Comparison of ENCODE assay signal across 22 cellular contexts in the genomic region with DNA sequence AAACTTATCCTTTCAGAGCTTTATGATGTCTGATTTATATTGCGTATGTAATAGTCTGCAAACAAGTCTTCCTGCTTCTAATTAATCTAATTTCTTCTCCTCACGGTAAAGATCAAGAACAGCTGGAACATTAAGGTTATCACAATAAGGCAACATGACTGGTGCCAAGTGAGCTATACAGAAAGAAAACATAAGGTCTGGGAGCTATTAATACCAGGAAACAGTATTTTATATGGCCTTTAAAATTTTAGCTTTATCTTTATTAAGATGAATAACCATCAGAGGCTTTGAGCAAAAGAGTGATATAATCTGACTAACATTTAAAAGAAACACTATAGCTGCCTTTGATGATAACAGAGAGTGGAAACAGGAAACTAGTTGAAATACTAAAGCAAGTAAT. TPM values are rescaled to one million over a fixed set of nuclear protein-coding genes. Genes with fewer than 3 reads are reported as not detected.
DNase-seq lines count a peak whose midpoint lies in the region; ATAC-seq, FAIRE-seq and TF ChIP-seq lines count a peak whose summit lies in the region.
"Had no signal": no experiment of that assay in that cellular context is flagged by ENCODE, and none has a peak within 500 bp of the region (broad histone marks: within the 10 kb centered on the region; RNA-seq: fewer than 3 reads in every experiment).

No MANE protein-coding gene starts in this region.

- H3K4me1 ChIP-seq in small intestine (ENCODE audit: control insufficient read depth in 2 of 2, insufficient read depth in 1 of 2, low read depth in 1 of 2, low read length in 1 of 2) = no peaks in the 10 kb centered on the region
- H3K4me1 ChIP-seq: BE2C had no signal

- 13 to 44% (median 24%) methylated on average over 2 of the region's 2 CpGs for WGBS in small intestine, 3 donors

- H3K4me3 ChIP-seq in small intestine (ENCODE audit: low read depth in 1 of 2, low read length in 2 of 2) = no peak overlapping the region
- H3K4me3 ChIP-seq: GM23338 had no signal

- no peak for FAIRE-seq in small intestine (lab: Jason Lieb, UNC)
- FAIRE-seq: GM12892, GM18507, H54 had no signal

- H3K27ac ChIP-seq in small intestine (ENCODE audit: low read depth in 1 of 2, low read length in 1 of 2) = no peak overlapping the region
- H3K27ac ChIP-seq: C4-2B, HL-60 had no signal

- DNase-seq in NCI-H82 (lab: John Stamatoyannopoulos, UW) (peak; percentile 11), left kidney (ENCODE audit: low read depth, low spot score) (peak; percentile 59), small intestine (peak; percentile 61), C1 segment of cervical spinal cord (lab: John Stamatoyannopoulos, UW) (no peak)
- DNase-seq in activated effector memory CD4-positive, alpha-beta T cell treated with anti-CD3 and anti-CD28 coated beads, Interleukin-2, amount 50 U/mL, for 16 hours = no peak
- DNase-seq in effector CD8-positive, alpha-beta T cell (lab: John Stamatoyannopoulos, UW) = no peak
- DNase-seq: ACHN; BE2C; CD4-positive, alpha-beta T cell; DMS153; DMS79; GDM1; HCEC 1CT; IMR-90 had no signal

- ATAC-seq in SK-N-SH treated with all-trans-retinoic acid at 6 μM for 48 hours (no peak), HG03108 (IDR thresholded peaks at IDR 0.05; ENCODE audit: unreplicated experiment) (no peak)
- ATAC-seq: GM23338 had no signal

- H3K9me3 ChIP-seq in small intestine (ENCODE audit: control insufficient read depth, low read depth) = no peaks in the 10 kb centered on the region
- H3K9me3 ChIP-seq: BE2C had no signal

- no peaks in the 10 kb centered on the region for H3K36me3 ChIP-seq in small intestine (ENCODE audit: control insufficient read depth in 2 of 2, insufficient read depth in 2 of 2, low read length in 2 of 2)
- H3K36me3 ChIP-seq: BE2C had no signal

- no peaks in the 10 kb centered on the region for H3K27me3 ChIP-seq in small intestine (ENCODE audit: control insufficient read depth in 2 of 2, insufficient read depth in 2 of 2, low read length in 2 of 2)
- H3K27me3 ChIP-seq: BE2C had no signal

TF ChIP-seq in SK-N-SH treated with all-trans-retinoic acid at 6 μM for 48 hours, 23 proteins besides CTCF, POLR2A, EP300 and RAD21:
- TF ChIP-seq, protein P1, sequence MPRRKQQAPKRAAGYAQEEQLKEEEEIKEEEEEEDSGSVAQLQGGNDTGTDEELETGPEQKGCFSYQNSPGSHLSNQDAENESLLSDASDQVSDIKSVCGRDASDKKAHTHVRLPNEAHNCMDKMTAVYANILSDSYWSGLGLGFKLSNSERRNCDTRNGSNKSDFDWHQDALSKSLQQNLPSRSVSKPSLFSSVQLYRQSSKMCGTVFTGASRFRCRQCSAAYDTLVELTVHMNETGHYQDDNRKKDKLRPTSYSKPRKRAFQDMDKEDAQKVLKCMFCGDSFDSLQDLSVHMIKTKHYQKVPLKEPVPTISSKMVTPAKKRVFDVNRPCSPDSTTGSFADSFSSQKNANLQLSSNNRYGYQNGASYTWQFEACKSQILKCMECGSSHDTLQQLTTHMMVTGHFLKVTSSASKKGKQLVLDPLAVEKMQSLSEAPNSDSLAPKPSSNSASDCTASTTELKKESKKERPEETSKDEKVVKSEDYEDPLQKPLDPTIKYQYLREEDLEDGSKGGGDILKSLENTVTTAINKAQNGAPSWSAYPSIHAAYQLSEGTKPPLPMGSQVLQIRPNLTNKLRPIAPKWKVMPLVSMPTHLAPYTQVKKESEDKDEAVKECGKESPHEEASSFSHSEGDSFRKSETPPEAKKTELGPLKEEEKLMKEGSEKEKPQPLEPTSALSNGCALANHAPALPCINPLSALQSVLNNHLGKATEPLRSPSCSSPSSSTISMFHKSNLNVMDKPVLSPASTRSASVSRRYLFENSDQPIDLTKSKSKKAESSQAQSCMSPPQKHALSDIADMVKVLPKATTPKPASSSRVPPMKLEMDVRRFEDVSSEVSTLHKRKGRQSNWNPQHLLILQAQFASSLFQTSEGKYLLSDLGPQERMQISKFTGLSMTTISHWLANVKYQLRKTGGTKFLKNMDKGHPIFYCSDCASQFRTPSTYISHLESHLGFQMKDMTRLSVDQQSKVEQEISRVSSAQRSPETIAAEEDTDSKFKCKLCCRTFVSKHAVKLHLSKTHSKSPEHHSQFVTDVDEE (CRISPR knock-in tag; IDR thresholded peaks at IDR 0.05) = no peak
- peak; percentile 59; the same call in 1 of the 2 replicates for TF ChIP-seq TCF4 (CRISPR knock-in tag; IDR thresholded peaks at IDR 0.05; ENCODE audit: borderline replicate concordance)

RNA-seq across cellular contexts. Expression of a gene that starts 28.7 kb away (rescaled TPM):
- not detected for polyA plus RNA-seq in small intestine
- polyA plus RNA-seq: GM23338, IMR-90 had no signal

RNA-seq across cellular contexts. Expression of a gene that starts 54.5 kb away (rescaled TPM):
- polyA plus RNA-seq in small intestine = not detected
- polyA plus RNA-seq: GM23338, IMR-90 had no signal

Comparison
In these comparisons a context has a peak if more than half of its experiments do, and no peak if none do; other contexts are left out.
1. DNase-seq: peak in NCI-H82 (single experiment), left kidney (single experiment) and small intestine (single experiment); none in C1 segment of cervical spinal cord (0 of 14), activated effector memory CD4-positive, alpha-beta T cell treated with anti-CD3 and anti-CD28 coated beads, Interleukin-2, amount 50 U/mL, for 16 hours (single experiment) and effector CD8-positive, alpha-beta T cell (single experiment).